Comparison of ENCODE assay signal across 1 cellular context in the genomic region with DNA sequence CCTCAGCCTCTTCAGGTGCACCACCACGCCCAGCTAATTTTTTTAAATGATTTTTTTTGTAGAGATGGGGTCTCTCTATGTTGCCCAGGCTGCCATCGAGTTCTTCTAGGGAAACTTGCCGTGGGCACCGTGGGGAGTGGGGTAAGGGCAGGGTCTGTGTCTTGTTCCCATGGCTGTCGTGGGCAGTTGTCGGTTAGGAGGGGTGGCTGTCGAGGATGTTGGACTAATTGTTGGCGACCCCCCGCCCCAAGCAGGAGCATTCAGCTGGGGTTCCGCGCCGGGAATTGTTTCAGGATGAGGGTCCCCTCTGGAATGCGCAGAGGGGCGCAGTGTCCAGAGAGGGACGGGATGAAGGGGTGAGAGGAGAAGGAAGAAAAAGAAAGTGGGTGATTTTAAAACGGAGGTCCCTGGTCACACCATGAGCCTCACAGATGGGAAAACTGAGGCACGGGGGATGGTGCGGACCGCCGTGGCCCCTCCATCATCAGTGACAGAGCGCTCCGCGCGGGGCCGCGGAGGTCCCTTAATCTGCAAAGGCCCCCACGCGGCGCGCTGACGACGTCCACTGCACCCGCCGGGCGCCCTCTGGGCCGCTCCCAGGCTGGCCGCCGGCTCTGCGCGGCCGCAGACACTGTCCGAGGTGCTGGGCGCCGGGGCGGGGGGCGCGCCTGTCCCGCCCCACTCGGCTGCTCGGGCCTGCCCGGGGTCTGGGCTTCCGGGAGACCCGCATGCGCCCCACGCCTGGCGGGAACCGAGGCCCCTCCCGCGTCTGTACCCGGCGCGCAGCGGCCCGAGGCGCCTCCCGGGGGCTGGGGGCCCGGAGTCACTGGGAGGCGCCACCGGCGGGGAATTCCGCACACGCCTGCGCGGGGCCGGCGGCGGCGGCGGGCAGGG.
TF ChIP-seq lines count a peak whose summit lies in the region.

No MANE protein-coding gene starts in this region.

TF ChIP-seq in H1, 55 proteins besides CTCF, POLR2A, EP300 and RAD21:
- TF ChIP-seq CBX8 (IDR thresholded peaks at IDR 0.05; ENCODE audit: borderline replicate concordance, low read depth, low read length) (no peak), EZH2 (IDR thresholded peaks at IDR 0.05; ENCODE audit: low read depth, low read length, severe bottlenecking) (no peak), TAF7 (optimal IDR thresholded peaks at IDR 0.05; ENCODE audit: borderline replicate concordance, low read depth, low read length) (no peak), MAFK (IDR thresholded peaks at IDR 0.05; ENCODE audit: low read depth, low read length) (no peak), PHF8 (conservative IDR thresholded peaks at IDR 0.05; ENCODE audit: low read depth, low read length) (peak; percentile 13; the same call in 1 of the 2 replicates), RBBP5 (IDR thresholded peaks at IDR 0.05; ENCODE audit: borderline replicate concordance, low read depth, low read length) (0 out of 2 replicates have a peak, but pooled peaks have one; percentile 38), SIN3A (conservative IDR thresholded peaks at IDR 0.05 in 1 of 2, IDR thresholded peaks at IDR 0.05 in 1 of 2; ENCODE audit: low read depth in 1 of 2, low read length in 2 of 2) (peak; percentile 19 to 38; a peak in 1 of 4 replicates), BACH1 (IDR thresholded peaks at IDR 0.05; ENCODE audit: low read length) (no peak), KDM4A (IDR thresholded peaks at IDR 0.05; ENCODE audit: low read depth, low read length, severe bottlenecking) (peak; percentile 35), RFX5 (IDR thresholded peaks at IDR 0.05; ENCODE audit: borderline replicate concordance, low read depth, low read length) (no peak)
- TF ChIP-seq, protein P1, sequence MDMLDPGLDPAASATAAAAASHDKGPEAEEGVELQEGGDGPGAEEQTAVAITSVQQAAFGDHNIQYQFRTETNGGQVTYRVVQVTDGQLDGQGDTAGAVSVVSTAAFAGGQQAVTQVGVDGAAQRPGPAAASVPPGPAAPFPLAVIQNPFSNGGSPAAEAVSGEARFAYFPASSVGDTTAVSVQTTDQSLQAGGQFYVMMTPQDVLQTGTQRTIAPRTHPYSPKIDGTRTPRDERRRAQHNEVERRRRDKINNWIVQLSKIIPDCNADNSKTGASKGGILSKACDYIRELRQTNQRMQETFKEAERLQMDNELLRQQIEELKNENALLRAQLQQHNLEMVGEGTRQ (IDR thresholded peaks at IDR 0.05; ENCODE audit: low read length) = no peak
- TF ChIP-seq, protein P2, sequence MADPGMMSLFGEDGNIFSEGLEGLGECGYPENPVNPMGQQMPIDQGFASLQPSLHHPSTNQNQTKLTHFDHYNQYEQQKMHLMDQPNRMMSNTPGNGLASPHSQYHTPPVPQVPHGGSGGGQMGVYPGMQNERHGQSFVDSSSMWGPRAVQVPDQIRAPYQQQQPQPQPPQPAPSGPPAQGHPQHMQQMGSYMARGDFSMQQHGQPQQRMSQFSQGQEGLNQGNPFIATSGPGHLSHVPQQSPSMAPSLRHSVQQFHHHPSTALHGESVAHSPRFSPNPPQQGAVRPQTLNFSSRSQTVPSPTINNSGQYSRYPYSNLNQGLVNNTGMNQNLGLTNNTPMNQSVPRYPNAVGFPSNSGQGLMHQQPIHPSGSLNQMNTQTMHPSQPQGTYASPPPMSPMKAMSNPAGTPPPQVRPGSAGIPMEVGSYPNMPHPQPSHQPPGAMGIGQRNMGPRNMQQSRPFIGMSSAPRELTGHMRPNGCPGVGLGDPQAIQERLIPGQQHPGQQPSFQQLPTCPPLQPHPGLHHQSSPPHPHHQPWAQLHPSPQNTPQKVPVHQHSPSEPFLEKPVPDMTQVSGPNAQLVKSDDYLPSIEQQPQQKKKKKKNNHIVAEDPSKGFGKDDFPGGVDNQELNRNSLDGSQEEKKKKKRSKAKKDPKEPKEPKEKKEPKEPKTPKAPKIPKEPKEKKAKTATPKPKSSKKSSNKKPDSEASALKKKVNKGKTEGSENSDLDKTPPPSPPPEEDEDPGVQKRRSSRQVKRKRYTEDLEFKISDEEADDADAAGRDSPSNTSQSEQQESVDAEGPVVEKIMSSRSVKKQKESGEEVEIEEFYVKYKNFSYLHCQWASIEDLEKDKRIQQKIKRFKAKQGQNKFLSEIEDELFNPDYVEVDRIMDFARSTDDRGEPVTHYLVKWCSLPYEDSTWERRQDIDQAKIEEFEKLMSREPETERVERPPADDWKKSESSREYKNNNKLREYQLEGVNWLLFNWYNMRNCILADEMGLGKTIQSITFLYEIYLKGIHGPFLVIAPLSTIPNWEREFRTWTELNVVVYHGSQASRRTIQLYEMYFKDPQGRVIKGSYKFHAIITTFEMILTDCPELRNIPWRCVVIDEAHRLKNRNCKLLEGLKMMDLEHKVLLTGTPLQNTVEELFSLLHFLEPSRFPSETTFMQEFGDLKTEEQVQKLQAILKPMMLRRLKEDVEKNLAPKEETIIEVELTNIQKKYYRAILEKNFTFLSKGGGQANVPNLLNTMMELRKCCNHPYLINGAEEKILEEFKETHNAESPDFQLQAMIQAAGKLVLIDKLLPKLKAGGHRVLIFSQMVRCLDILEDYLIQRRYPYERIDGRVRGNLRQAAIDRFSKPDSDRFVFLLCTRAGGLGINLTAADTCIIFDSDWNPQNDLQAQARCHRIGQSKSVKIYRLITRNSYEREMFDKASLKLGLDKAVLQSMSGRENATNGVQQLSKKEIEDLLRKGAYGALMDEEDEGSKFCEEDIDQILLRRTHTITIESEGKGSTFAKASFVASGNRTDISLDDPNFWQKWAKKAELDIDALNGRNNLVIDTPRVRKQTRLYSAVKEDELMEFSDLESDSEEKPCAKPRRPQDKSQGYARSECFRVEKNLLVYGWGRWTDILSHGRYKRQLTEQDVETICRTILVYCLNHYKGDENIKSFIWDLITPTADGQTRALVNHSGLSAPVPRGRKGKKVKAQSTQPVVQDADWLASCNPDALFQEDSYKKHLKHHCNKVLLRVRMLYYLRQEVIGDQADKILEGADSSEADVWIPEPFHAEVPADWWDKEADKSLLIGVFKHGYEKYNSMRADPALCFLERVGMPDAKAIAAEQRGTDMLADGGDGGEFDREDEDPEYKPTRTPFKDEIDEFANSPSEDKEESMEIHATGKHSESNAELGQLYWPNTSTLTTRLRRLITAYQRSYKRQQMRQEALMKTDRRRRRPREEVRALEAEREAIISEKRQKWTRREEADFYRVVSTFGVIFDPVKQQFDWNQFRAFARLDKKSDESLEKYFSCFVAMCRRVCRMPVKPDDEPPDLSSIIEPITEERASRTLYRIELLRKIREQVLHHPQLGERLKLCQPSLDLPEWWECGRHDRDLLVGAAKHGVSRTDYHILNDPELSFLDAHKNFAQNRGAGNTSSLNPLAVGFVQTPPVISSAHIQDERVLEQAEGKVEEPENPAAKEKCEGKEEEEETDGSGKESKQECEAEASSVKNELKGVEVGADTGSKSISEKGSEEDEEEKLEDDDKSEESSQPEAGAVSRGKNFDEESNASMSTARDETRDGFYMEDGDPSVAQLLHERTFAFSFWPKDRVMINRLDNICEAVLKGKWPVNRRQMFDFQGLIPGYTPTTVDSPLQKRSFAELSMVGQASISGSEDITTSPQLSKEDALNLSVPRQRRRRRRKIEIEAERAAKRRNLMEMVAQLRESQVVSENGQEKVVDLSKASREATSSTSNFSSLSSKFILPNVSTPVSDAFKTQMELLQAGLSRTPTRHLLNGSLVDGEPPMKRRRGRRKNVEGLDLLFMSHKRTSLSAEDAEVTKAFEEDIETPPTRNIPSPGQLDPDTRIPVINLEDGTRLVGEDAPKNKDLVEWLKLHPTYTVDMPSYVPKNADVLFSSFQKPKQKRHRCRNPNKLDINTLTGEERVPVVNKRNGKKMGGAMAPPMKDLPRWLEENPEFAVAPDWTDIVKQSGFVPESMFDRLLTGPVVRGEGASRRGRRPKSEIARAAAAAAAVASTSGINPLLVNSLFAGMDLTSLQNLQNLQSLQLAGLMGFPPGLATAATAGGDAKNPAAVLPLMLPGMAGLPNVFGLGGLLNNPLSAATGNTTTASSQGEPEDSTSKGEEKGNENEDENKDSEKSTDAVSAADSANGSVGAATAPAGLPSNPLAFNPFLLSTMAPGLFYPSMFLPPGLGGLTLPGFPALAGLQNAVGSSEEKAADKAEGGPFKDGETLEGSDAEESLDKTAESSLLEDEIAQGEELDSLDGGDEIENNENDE (IDR thresholded peaks at IDR 0.05; ENCODE audit: insufficient replicate concordance, low read length) = no peak
